8 cellular contexts compared by ENCODE assay signal in genomic region chr1:168439451-168440375, GRCh38.
DNase-seq lines count a peak whose midpoint lies in the region; ATAC-seq, FAIRE-seq and TF ChIP-seq lines count a peak whose summit lies in the region.

No MANE protein-coding gene starts in this region.

- no peak for TF ChIP-seq POLR2A in GM18505 (IDR thresholded peaks at IDR 0.05; ENCODE audit: borderline replicate concordance, extremely low read depth, insufficient read depth, insufficient read length)

- DNase-seq in NCI-H446 (lab: John Stamatoyannopoulos, UW) = peak; percentile 93 to 95
- peak; percentile 64 for DNase-seq in activated CD4-positive, CD25-positive, alpha-beta regulatory T cell treated with anti-CD3 and anti-CD28 coated beads, Interleukin-2, amount 50 U/mL, for 72 hours
- DNase-seq in cerebellar cortex (ENCODE audit: low spot score) = peak; percentile 91
- DNase-seq in left lobe of liver (ENCODE audit: low spot score) = peak; percentile 58
- peak; percentile 85 for DNase-seq in stimulated activated CD4-positive, alpha-beta T cell treated with anti-CD3 and anti-CD28 coated beads, Interleukin-4, amount 100 ng/mL, for 24 hours

- peak; percentile 82 for FAIRE-seq in A204.1 (lab: Jason Lieb, UNC)

- ATAC-seq in GM18505 (IDR thresholded peaks at IDR 0.05; ENCODE audit: unreplicated experiment) (peak; percentile 81), HG03175 (IDR thresholded peaks at IDR 0.05; ENCODE audit: unreplicated experiment) (peak; percentile 83), left lobe of liver (peak; percentile 85)

Comparison
In these comparisons a context has a peak if more than half of its experiments do, and no peak if none do; other contexts are left out.
1. Peak in every context shown above with its lines: DNase-seq and ATAC-seq.